Comparison of ENCODE assay signal across 30 cellular contexts in genomic region chr6:35145757-35146156, GRCh38. TPM values are rescaled to one million over a fixed set of nuclear protein-coding genes. Genes with fewer than 3 reads are reported as not detected.
"Had no signal": no experiment of that assay in that cellular context is flagged by ENCODE, and none has a peak within 500 bp of the region (broad histone marks: within the 10 kb centered on the region; RNA-seq: fewer than 3 reads in every experiment).

No MANE protein-coding gene starts in this region.

- H3K9me3 Mint-ChIP-seq: activated T-cell treated with anti-CD3 and anti-CD28 coated beads, Interleukin-2, amount 50 U/mL, for 72 hours; T-helper 1 cell treated with Interleukin-12 subunit alpha and Interleukin-12 subunit beta and Interleukin-4 antibody, amounts not matched to agents 30 μg/mL and 1 μg/mL, for 36 hours; WTC11 had no signal

- H3K36me3 Mint-ChIP-seq: activated CD8-positive, alpha-beta memory T cell treated with anti-CD3 and anti-CD28 coated beads, Interleukin-2, amount 10 ng/mL, durations not matched to agents 7 days and 5 days; activated naive CD8-positive, alpha-beta T cell; WTC11 had no signal

- H3K27ac ChIP-seq: adrenal gland, body of pancreas, colonic mucosa, epithelial cell of prostate, esophagus squamous epithelium, gastrocnemius medialis had no signal

- FAIRE-seq: endometrium, keratinocyte had no signal

- ATAC-seq: activated CD8-positive, alpha-beta memory T cell treated with anti-CD3 and anti-CD28 coated beads, Interleukin-2, amount 10 ng/mL, durations not matched to agents 7 days and 5 days; body of pancreas had no signal

- H3K27me3 ChIP-seq: adrenal gland, colonic mucosa, tibial nerve had no signal

- H3K4me1 ChIP-seq: colonic mucosa, gastrocnemius medialis had no signal

- DNase-seq: activated naive CD4-positive, alpha-beta T cell; cerebellar nuclear complex; effector CD8-positive, alpha-beta T cell; esophagus squamous epithelium; glutamatergic neuron; left cardiac atrium; stimulated activated naive CD4-positive, alpha-beta T cell treated with Interleukin-2 at 50 U/mL for 16 hours had no signal

- H3K4me3 ChIP-seq: adrenal gland, body of pancreas, colonic mucosa, esophagus squamous epithelium, gastrocnemius medialis, tibial nerve had no signal

- H3K4me3 Mint-ChIP-seq: activated CD8-positive, alpha-beta memory T cell treated with anti-CD3 and anti-CD28 coated beads, Interleukin-2, amount 10 ng/mL, durations not matched to agents 7 days and 5 days; activated CD8-positive, alpha-beta T cell treated with anti-CD3 and anti-CD28 coated beads, Interleukin-2, amount 10 ng/mL, durations not matched to agents 7 days and 5 days; activated naive CD8-positive, alpha-beta T cell; activated T-cell treated with anti-CD3 and anti-CD28 coated beads, Interleukin-2, amount 50 U/mL, for 72 hours; T-helper 1 cell treated with Interleukin-12 subunit alpha and Interleukin-12 subunit beta and Interleukin-4 antibody, amounts not matched to agents 30 μg/mL and 1 μg/mL, for 36 hours; WTC11 had no signal

- H3K9me3 ChIP-seq: adrenal gland, body of pancreas, colonic mucosa, esophagus squamous epithelium, gastrocnemius medialis, tibial nerve had no signal

- H3K27ac Mint-ChIP-seq: activated CD8-positive, alpha-beta memory T cell treated with anti-CD3 and anti-CD28 coated beads, Interleukin-2, amount 10 ng/mL, durations not matched to agents 7 days and 5 days; activated CD8-positive, alpha-beta T cell treated with anti-CD3 and anti-CD28 coated beads, Interleukin-2, amount 10 ng/mL, durations not matched to agents 7 days and 5 days; activated naive CD8-positive, alpha-beta T cell; activated T-cell treated with anti-CD3 and anti-CD28 coated beads, Interleukin-2, amount 50 U/mL, for 72 hours; T-helper 1 cell treated with Interleukin-12 subunit alpha and Interleukin-12 subunit beta and Interleukin-4 antibody, amounts not matched to agents 30 μg/mL and 1 μg/mL, for 36 hours; WTC11 had no signal

- H3K36me3 ChIP-seq: adrenal gland, colonic mucosa, esophagus squamous epithelium, gastrocnemius medialis, tibial nerve had no signal

RNA-seq across cellular contexts. Expression of gene TCP11, which starts 4.6 kb away (rescaled TPM):
- total RNA-seq: activated CD8-positive, alpha-beta memory T cell treated with anti-CD3 and anti-CD28 coated beads, Interleukin-2, amount 10 ng/mL, durations not matched to agents 7 days and 5 days; activated CD8-positive, alpha-beta T cell treated with anti-CD3 and anti-CD28 coated beads, Interleukin-2, amount 10 ng/mL, durations not matched to agents 7 days and 5 days; activated T-cell treated with anti-CD3 and anti-CD28 coated beads, Interleukin-2, amount 50 U/mL, for 72 hours; body of pancreas; colonic mucosa; left cardiac atrium; left ventricle myocardium superior; lung microvascular endothelial cell; mesenteric fat pad; mucosa of gallbladder; omental fat pad; skeletal muscle tissue; ureter; WTC11 had no signal
- polyA plus RNA-seq: aorta, keratinocyte, neural cell had no signal
